22 cellular contexts compared by ENCODE assay signal in the genomic region with DNA sequence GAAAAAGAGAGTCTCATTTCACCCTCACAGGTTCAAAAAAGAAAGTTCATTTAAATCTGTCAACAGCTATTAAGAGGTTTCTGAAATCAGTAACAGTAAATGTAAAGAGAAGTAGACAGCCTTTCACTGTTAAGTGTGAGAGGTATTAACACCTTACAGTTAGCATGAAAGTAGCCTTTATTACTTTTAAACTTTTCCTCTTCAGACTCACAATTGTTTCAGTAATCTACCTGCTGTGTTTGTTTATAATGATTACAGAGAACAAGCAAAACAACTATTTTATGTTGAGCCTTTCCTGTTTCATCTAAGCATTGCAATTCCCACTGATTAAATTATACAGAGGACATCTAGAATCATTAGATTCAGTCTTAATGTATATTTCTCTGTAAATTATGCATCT.
"Had no signal": no experiment of that assay in that cellular context is flagged by ENCODE, and none has a peak within 500 bp of the region (broad histone marks: within the 10 kb centered on the region; RNA-seq: fewer than 3 reads in every experiment).

No MANE protein-coding gene starts in this region.

- H3K36me3 ChIP-seq: neutrophil, ovary, right atrium auricular region, spleen, tibial nerve had no signal

- H3K27ac ChIP-seq: neutrophil, ovary, psoas muscle, right atrium auricular region, spleen had no signal

- H3K4me3 ChIP-seq: ovary, psoas muscle, right atrium auricular region, spleen, tibial nerve had no signal

- H3K27me3 ChIP-seq: neutrophil, ovary, right atrium auricular region, spleen, tibial nerve had no signal

- H3K4me1 ChIP-seq: psoas muscle, right atrium auricular region, spleen, tibial nerve had no signal

- ATAC-seq: activated CD8-positive, alpha-beta memory T cell treated with anti-CD3 and anti-CD28 coated beads, Interleukin-2, amount 10 ng/mL, durations not matched to agents 7 days and 5 days; activated CD8-positive, alpha-beta T cell treated with anti-CD3 and anti-CD28 coated beads for 36 hours; left ventricle myocardium superior; natural killer cell; psoas muscle had no signal

- H3K9me3 ChIP-seq: neutrophil, ovary, psoas muscle, right atrium auricular region, spleen, tibial nerve had no signal

- DNase-seq: activated CD4-positive, alpha-beta T cell treated with anti-CD3 and anti-CD28 coated beads, Interleukin-2, amount 10 ng/mL, durations not matched to agents 7 days and 5 days; activated CD4-positive, CD25-positive, alpha-beta regulatory T cell treated with anti-CD3 and anti-CD28 coated beads, Interleukin-2, amount 50 U/mL, for 72 hours; activated CD8-positive, alpha-beta memory T cell treated with anti-CD3 and anti-CD28 coated beads, Interleukin-2, amount 10 ng/mL, durations not matched to agents 7 days and 5 days; activated CD8-positive, alpha-beta T cell treated with anti-CD3 and anti-CD28 coated beads for 36 hours; activated effector memory CD4-positive, alpha-beta T cell treated with anti-CD3 and anti-CD28 coated beads, Interleukin-2, amount 50 U/mL, for 16 hours; activated naive CD4-positive, alpha-beta T cell treated with anti-CD3 and anti-CD28 coated beads, Interleukin-2, amount 10 ng/mL, durations not matched to agents 7 days and 5 days; activated T-cell treated with anti-CD3 and anti-CD28 coated beads for 4 hours; amygdala; effector CD8-positive, alpha-beta T cell; erythroblast; foreskin fibroblast; left ventricle myocardium superior; mammary epithelial cell; midbrain; natural killer cell; ovary; psoas muscle; spleen; stimulated activated CD4-positive, alpha-beta T cell treated with anti-CD3 and anti-CD28 coated beads, Interleukin-4, amount 100 ng/mL, for 24 hours had no signal
